1 cellular context compared by ENCODE assay signal in genomic region chr3:121736112-121736511, GRCh38.
TF ChIP-seq lines count a peak whose summit lies in the region.

No MANE protein-coding gene starts in this region.

TF ChIP-seq in SK-N-SH treated with all-trans-retinoic acid at 6 μM for 48 hours, 23 proteins besides CTCF, POLR2A, EP300 and RAD21 (continued from another document):
- TF ChIP-seq, protein P1, sequence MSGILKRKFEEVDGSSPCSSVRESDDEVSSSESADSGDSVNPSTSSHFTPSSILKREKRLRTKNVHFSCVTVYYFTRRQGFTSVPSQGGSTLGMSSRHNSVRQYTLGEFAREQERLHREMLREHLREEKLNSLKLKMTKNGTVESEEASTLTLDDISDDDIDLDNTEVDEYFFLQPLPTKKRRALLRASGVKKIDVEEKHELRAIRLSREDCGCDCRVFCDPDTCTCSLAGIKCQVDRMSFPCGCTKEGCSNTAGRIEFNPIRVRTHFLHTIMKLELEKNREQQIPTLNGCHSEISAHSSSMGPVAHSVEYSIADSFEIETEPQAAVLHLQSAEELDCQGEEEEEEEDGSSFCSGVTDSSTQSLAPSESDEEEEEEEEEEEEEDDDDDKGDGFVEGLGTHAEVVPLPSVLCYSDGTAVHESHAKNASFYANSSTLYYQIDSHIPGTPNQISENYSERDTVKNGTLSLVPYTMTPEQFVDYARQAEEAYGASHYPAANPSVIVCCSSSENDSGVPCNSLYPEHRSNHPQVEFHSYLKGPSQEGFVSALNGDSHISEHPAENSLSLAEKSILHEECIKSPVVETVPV (CRISPR knock-in tag; IDR thresholded peaks at IDR 0.05): no peak
- TF ChIP-seq TOX (CRISPR knock-in tag; IDR thresholded peaks at IDR 0.05; ENCODE audit: borderline replicate concordance) (no peak), OSR1 (CRISPR knock-in tag; IDR thresholded peaks at IDR 0.05) (no peak), GLIS3 (CRISPR knock-in tag; IDR thresholded peaks at IDR 0.05) (no peak), ZNF8 (CRISPR knock-in tag; IDR thresholded peaks at IDR 0.05) (no peak)
